In genomic region chr4:5280069-5280468, GRCh38 we compare ENCODE assay signal across 7 cellular contexts.
DNase-seq lines count a peak whose midpoint lies in the region; ATAC-seq, FAIRE-seq and TF ChIP-seq lines count a peak whose summit lies in the region.
"Not testable (repeated sequence)": the region's sequence is repeated elsewhere in the genome, so short reads cannot be mapped to it uniquely, and the experiment has no call there.

No MANE protein-coding gene starts in this region.

- H3K9me2 ChIP-seq in hepatocyte (replicated peaks; ENCODE audit: insufficient read depth) = not testable (repeated sequence)

- H3K9ac ChIP-seq in OCI-LY3 (ENCODE audit: low read length); HepG2 (ENCODE audit: insufficient read depth, low read depth, low read length): not testable (repeated sequence)

- not testable (repeated sequence) for H3K27ac ChIP-seq in OCI-LY3 (ENCODE audit: low read length); HepG2 (ENCODE audit: extremely low read length, insufficient read depth, low read length)
- H3K27ac ChIP-seq in hepatocyte = peak overlapping the region; percentile 22

- in situ Hi-C loops in SK-MEL-5 (cut with HindIII; ENCODE audit: low pct_unique_long_range_greater_than_20kb, low sequenced_read_pairs); HepG2 (cut with HindIII; ENCODE audit: extremely low pct_ligation_motif_present, low pct_unique_long_range_greater_than_20kb): not testable (repeated sequence)

- FAIRE-seq in HepG2 (lab: Jason Lieb, UNC) = not testable (repeated sequence)

- peaks cover 32% of the 10 kb centered on the region for H3K4me1 ChIP-seq in OCI-LY3 (ENCODE audit: low read length)
- not testable (repeated sequence) for H3K4me1 ChIP-seq in hepatocyte (ENCODE audit: insufficient read depth)
- H3K4me1 ChIP-seq in HepG2 (ENCODE audit: insufficient read depth, low read length) = peaks cover 20% of the 10 kb centered on the region

- peak; percentile 41; the same call in 2 of the 3 replicates for ATAC-seq in HepG2

- peaks cover 36% of the 10 kb centered on the region for H3K9me3 Mint-ChIP-seq in dendritic cell treated with granulocyte-macrophage colony-stimulating factor and Interleukin-4, amounts not matched to agents 40 ng/mL and 50 ng/mL, for 4 days

- not testable (repeated sequence) for TF ChIP-seq POLR2A in HepG2 (IDR thresholded peaks at IDR 0.05; ENCODE audit: insufficient read depth in 1 of 2, low read depth in 2 of 2, low read length in 2 of 2)

- DNase-seq in CD1c-positive myeloid dendritic cell (ENCODE audit: extremely low spot score) (peak; percentile 5), SK-MEL-5 (ENCODE audit: low read depth, low spot score) (peak; percentile 17), foreskin melanocyte (peak; percentile 57), HepG2 (ENCODE audit: low spot score) (peak; percentile 21)
- not testable (repeated sequence) for DNase-seq in hepatocyte (ENCODE audit: low spot score)

- intact Hi-C loops in dendritic cell treated with granulocyte-macrophage colony-stimulating factor and Interleukin-4, amounts not matched to agents 40 ng/mL and 50 ng/mL, for 4 days (cut with micrococcal nuclease); HepG2 (cut with micrococcal nuclease; ENCODE audit: unreplicated experiment): not testable (repeated sequence)

- not testable (repeated sequence) for TF ChIP-seq EP300 in HepG2 (IDR thresholded peaks at IDR 0.05; ENCODE audit: low read depth in 2 of 2, low read length in 2 of 2); HepG2 (CRISPR knock-in tag; IDR thresholded peaks at IDR 0.05; ENCODE audit: borderline replicate concordance)

- BruUV-seq in HepG2 (replicated peaks; lab: Mats Ljungman, UMichigan) = not testable (repeated sequence)

- H3K9me3 ChIP-seq in OCI-LY3 (ENCODE audit: insufficient read depth, low read length); hepatocyte (ENCODE audit: low read depth); HepG2 (ENCODE audit: low read length): not testable (repeated sequence)

- H3K36me3 Mint-ChIP-seq in dendritic cell treated with granulocyte-macrophage colony-stimulating factor and Interleukin-4, amounts not matched to agents 40 ng/mL and 50 ng/mL, for 4 days (ENCODE audit: low read depth) = not testable (repeated sequence)

- not testable (repeated sequence) for H3K27me3 ChIP-seq in OCI-LY3 (ENCODE audit: low read depth, low read length); hepatocyte; HepG2 (ENCODE audit: control insufficient read depth in 1 of 2, insufficient read depth in 2 of 2, low read length in 2 of 2)

- TF ChIP-seq CTCF in OCI-LY3 (IDR thresholded peaks at IDR 0.05; ENCODE audit: low read depth, low read length); hepatocyte (IDR thresholded peaks at IDR 0.05; ENCODE audit: poor library complexity); HepG2 (CRISPR knock-in tag; IDR thresholded peaks at IDR 0.05): not testable (repeated sequence)

- H3K4me1 Mint-ChIP-seq in dendritic cell treated with granulocyte-macrophage colony-stimulating factor and Interleukin-4, amounts not matched to agents 40 ng/mL and 50 ng/mL, for 4 days (ENCODE audit: low read depth) = peaks cover 30% of the 10 kb centered on the region

- H3K4me3 ChIP-seq in OCI-LY3 (ENCODE audit: low read length); hepatocyte; HepG2 (replicated peaks in 1 of 3; ENCODE audit: insufficient read depth in 1 of 3, low read depth in 2 of 3, low read length in 3 of 3): not testable (repeated sequence)

- POLR2A ChIA-PET in HepG2 (lab: Yijun Ruan, JAX) = not testable (repeated sequence)

- not testable (repeated sequence) for H2AFZ ChIP-seq in OCI-LY3 (ENCODE audit: low read depth, low read length); hepatocyte; HepG2 (ENCODE audit: low read length)

- not testable (repeated sequence) for H3K4me3 Mint-ChIP-seq in dendritic cell treated with granulocyte-macrophage colony-stimulating factor and Interleukin-4, amounts not matched to agents 40 ng/mL and 50 ng/mL, for 4 days

- H4K20me1 ChIP-seq in OCI-LY3 (ENCODE audit: insufficient read depth, low read length); hepatocyte (ENCODE audit: insufficient read depth, poor library complexity, severe bottlenecking); HepG2 (ENCODE audit: insufficient read depth, low read length): not testable (repeated sequence)

- not testable (repeated sequence) for H3K79me2 ChIP-seq in OCI-LY3 (ENCODE audit: low read length); hepatocyte; HepG2 (ENCODE audit: insufficient read depth, low read length)

- H3K4me2 ChIP-seq in OCI-LY3 (ENCODE audit: low read length) = peak overlapping the region; percentile 47; the same call in 1 of the 2 replicates
- not testable (repeated sequence) for H3K4me2 ChIP-seq in hepatocyte; HepG2 (ENCODE audit: low read depth, low read length)

- H3K27ac Mint-ChIP-seq in dendritic cell treated with granulocyte-macrophage colony-stimulating factor and Interleukin-4, amounts not matched to agents 40 ng/mL and 50 ng/mL, for 4 days = peak overlapping the region; percentile 8

- H3K36me3 ChIP-seq in OCI-LY3 (replicated peaks; ENCODE audit: low read depth, low read length); hepatocyte (replicated peaks; ENCODE audit: insufficient read depth, low read depth); HepG2 (replicated peaks in 1 of 2; ENCODE audit: control insufficient read depth in 1 of 2, insufficient read depth in 2 of 2, low read length in 2 of 2): not testable (repeated sequence)

- 72% methylated on average over 1 of the region's 1 CpG for WGBS in hepatocyte (ENCODE audit: low lambda C conversion rate, missing lambda C conversion rate)
- 5% methylated on average over 1 of the region's 1 CpG for WGBS in HepG2 (ENCODE audit: low lambda C conversion rate)

- CTCF ChIA-PET in HepG2 (lab: Yijun Ruan, JAX; ENCODE audit: low intra/inter-chr PET ratio, low total read pairs) = not testable (repeated sequence)

- H3K27me3 Mint-ChIP-seq in dendritic cell treated with granulocyte-macrophage colony-stimulating factor and Interleukin-4, amounts not matched to agents 40 ng/mL and 50 ng/mL, for 4 days = not testable (repeated sequence)

- not testable (repeated sequence) for TF ChIP-seq RAD21 in HepG2 (CRISPR knock-in tag; IDR thresholded peaks at IDR 0.05)

TF ChIP-seq in HepG2, 621 proteins besides CTCF, POLR2A, EP300 and RAD21:
- peak; percentile 76 for TF ChIP-seq RXRB (CRISPR knock-in tag; IDR thresholded peaks at IDR 0.05; ENCODE audit: borderline replicate concordance)
- peak; percentile 62 for TF ChIP-seq PPARG (CRISPR knock-in tag; conservative IDR thresholded peaks at IDR 0.05)
- peak; percentile 39; the same call in 1 of the 2 replicates for TF ChIP-seq HNF4A (CRISPR knock-in tag; IDR thresholded peaks at IDR 0.05)
- TF ChIP-seq SOX5 (CRISPR knock-in tag; IDR thresholded peaks at IDR 0.05; ENCODE audit: borderline replicate concordance) = peak; percentile 23; the same call in 1 of the 2 replicates
- not testable (repeated sequence) for TF ChIP-seq SOX6 (IDR thresholded peaks at IDR 0.05)
- TF ChIP-seq SOX6 (CRISPR knock-in tag; IDR thresholded peaks at IDR 0.05) = peak; percentile 27; the same call in 1 of the 2 replicates
